In genomic region chr12:83826112-83826511, GRCh38 we compare ENCODE assay signal across 8 cellular contexts.
A peak's percentile ranks its signal among the peaks of the same experiment; 100 is the strongest.
DNase-seq lines count a peak whose midpoint lies in the region; ATAC-seq and TF ChIP-seq lines count a peak whose summit lies in the region.

No MANE protein-coding gene starts in this region.

- no peak overlapping the region for H3K4me3 ChIP-seq in left lung

- H3K9me3 Mint-ChIP-seq in activated naive CD8-positive, alpha-beta T cell treated with anti-CD3 and anti-CD28 coated beads for 36 hours, result no peaks in the 10 kb centered on the region

- no peaks in the 10 kb centered on the region for H3K4me1 Mint-ChIP-seq in activated naive CD8-positive, alpha-beta T cell treated with anti-CD3 and anti-CD28 coated beads for 36 hours

- no peaks in the 10 kb centered on the region for H3K27me3 Mint-ChIP-seq in activated naive CD8-positive, alpha-beta T cell treated with anti-CD3 and anti-CD28 coated beads for 36 hours

- H3K27ac ChIP-seq in left lung, result no peak overlapping the region

- no peaks in the 10 kb centered on the region for H3K4me1 ChIP-seq in left lung

- H3K4me3 Mint-ChIP-seq in activated naive CD8-positive, alpha-beta T cell treated with anti-CD3 and anti-CD28 coated beads for 36 hours, result no peak overlapping the region

- H3K9me3 ChIP-seq in left lung, result no peaks in the 10 kb centered on the region

- H3K36me3 ChIP-seq in left lung, result no peaks in the 10 kb centered on the region

- H3K36me3 Mint-ChIP-seq in activated naive CD8-positive, alpha-beta T cell treated with anti-CD3 and anti-CD28 coated beads for 36 hours, result no peaks in the 10 kb centered on the region

- DNase-seq in activated effector memory CD4-positive, alpha-beta T cell treated with anti-CD3 and anti-CD28 coated beads, Interleukin-2, amount 50 U/mL, for 16 hours, result peak; percentile 65
- DNase-seq in activated effector memory CD4-positive, alpha-beta T cell treated with Interleukin-2 at 50 U/mL for 16 hours, result no peak
- DNase-seq in HuH-7 (ENCODE audit: low spot score), result peak; percentile 11
- DNase-seq in activated naive CD8-positive, alpha-beta T cell treated with anti-CD3 and anti-CD28 coated beads for 36 hours, result peak; percentile 26
- DNase-seq in left lung, result no peak
- DNase-seq in 8988T, result no peak

- TF ChIP-seq CTCF in left lung (IDR thresholded peaks at IDR 0.05), result peak; percentile 33 to 48

- no peak overlapping the region for H3K27ac Mint-ChIP-seq in activated naive CD8-positive, alpha-beta T cell treated with anti-CD3 and anti-CD28 coated beads for 36 hours

- H3K27me3 ChIP-seq in left lung, result no peaks in the 10 kb centered on the region

- peak; percentile 78 for ATAC-seq in GM21717 (IDR thresholded peaks at IDR 0.05; ENCODE audit: unreplicated experiment)
- ATAC-seq in left lung, result peak; percentile 84
- ATAC-seq in HG02840 (IDR thresholded peaks at IDR 0.05; ENCODE audit: low FRiP score, unreplicated experiment), result no peak

- intact Hi-C loops in left lung (cut with DNase I), result no loop called here

Comparison
In these comparisons a context has a peak if more than half of its experiments do, and no peak if none do; other contexts are left out.
1. DNase-seq: peak in activated effector memory CD4-positive, alpha-beta T cell treated with anti-CD3 and anti-CD28 coated beads, Interleukin-2, amount 50 U/mL, for 16 hours (single experiment), HuH-7 (single experiment) and activated naive CD8-positive, alpha-beta T cell treated with anti-CD3 and anti-CD28 coated beads for 36 hours (single experiment); none in activated effector memory CD4-positive, alpha-beta T cell treated with Interleukin-2 at 50 U/mL for 16 hours (single experiment), left lung (0 of 2) and 8988T (single experiment).